ENCODE assay signal across 15 cellular contexts in the genomic region with DNA sequence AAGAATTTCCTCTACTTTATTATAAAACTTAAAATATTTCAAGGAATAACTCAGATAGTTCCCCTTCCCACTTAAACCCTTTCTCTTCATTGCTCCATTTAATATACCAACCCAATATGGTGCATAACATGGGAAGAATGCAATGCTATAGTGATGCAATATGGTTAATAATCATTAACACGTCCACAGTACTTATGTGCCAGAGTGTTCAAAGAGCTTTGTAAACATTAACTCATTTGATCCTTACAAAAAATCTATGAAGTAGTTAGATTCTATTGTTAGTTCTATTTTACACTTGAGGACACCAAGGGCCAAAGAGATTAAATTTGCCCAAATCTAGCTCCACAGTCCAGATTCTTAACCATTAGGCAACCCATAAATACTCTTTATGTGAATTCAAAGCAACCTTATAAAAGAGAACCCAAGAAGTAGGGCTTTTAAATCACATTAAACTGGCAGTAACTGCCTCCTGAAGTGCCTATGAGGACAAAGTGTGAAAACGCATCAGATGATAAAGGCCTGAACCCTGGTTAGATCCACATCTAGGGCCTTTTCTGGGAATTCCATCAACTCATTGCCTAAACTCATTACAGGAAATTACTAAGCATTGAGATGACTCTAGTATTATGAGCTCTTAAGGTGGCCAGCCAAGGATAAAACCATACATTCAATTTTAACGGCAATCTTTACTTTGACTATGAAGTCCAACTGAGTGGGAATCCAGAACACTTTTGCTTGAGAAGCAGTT.
DNase-seq lines count a peak whose midpoint lies in the region; ATAC-seq and TF ChIP-seq lines count a peak whose summit lies in the region.
"Had no signal": no experiment of that assay in that cellular context is flagged by ENCODE, and none has a peak within 500 bp of the region (broad histone marks: within the 10 kb centered on the region; RNA-seq: fewer than 3 reads in every experiment).

No MANE protein-coding gene starts in this region.

- peak; percentile 60 for ATAC-seq in left colon
- ATAC-seq: naive thymus-derived CD8-positive, alpha-beta T cell had no signal

- H3K9me3 ChIP-seq in breast epithelium: no peaks in the 10 kb centered on the region
- H3K9me3 ChIP-seq: thoracic aorta had no signal

- peaks cover 19% of the 10 kb centered on the region for H3K4me1 Mint-ChIP-seq in MCF 10A (ENCODE audit: insufficient read depth, unreplicated experiment)

- in situ Hi-C loops in astrocyte of the spinal cord (cut with HindIII; ENCODE audit: low sequenced_read_pairs): no loop called here

- DNase-seq in MCF 10A (ENCODE audit: unreplicated experiment) (peak; percentile 40), breast epithelium (ENCODE audit: low spot score in 2 of 2) (no peak), astrocyte of the spinal cord (ENCODE audit: low read depth, low spot score) (peak; percentile 50), left colon (no peak), HPDE6-E6E7 (ENCODE audit: extremely low spot score) (no peak), anterior cingulate cortex (lab: John Stamatoyannopoulos, UW) (no peak), caudate nucleus (lab: John Stamatoyannopoulos, UW) (no peak), T1000 (lab: John Stamatoyannopoulos, UW) (no peak)
- DNase-seq: activated effector memory CD4-positive, alpha-beta T cell treated with Interleukin-2 at 50 U/mL for 16 hours; DMS153; HFFc6; immature natural killer cell; naive thymus-derived CD8-positive, alpha-beta T cell had no signal

- intact Hi-C loops in MCF 10A (cut with micrococcal nuclease) (loop anchor here (5.0 to 10.0 kb wide), 2 partner anchors 253 to 354 kb away; partner anchors contain the start of gene BTC), breast epithelium (cut with DNase I; ENCODE audit: low total_unique reads) (no loop called here), left colon (cut with DNase I, micrococcal nuclease) (no loop called here)

- CTCF ChIA-PET in MCF 10A (lab: Yijun Ruan, JAX): interaction anchor here (0.5 to 9.2 kb wide), 8 partner anchors 8 to 736 kb away, joined by 3 to 171 read pairs (median 7); no protein-coding TSS in a partner anchor

- TF ChIP-seq POLR2A in breast epithelium (IDR thresholded peaks at IDR 0.05): no peak

- H3K36me3 Mint-ChIP-seq in MCF 10A (ENCODE audit: insufficient read depth, unreplicated experiment): no peaks in the 10 kb centered on the region
- H3K36me3 Mint-ChIP-seq: immature natural killer cell; naive thymus-derived CD8-positive, alpha-beta T cell had no signal

- no peaks in the 10 kb centered on the region for H3K36me3 ChIP-seq in breast epithelium
- H3K36me3 ChIP-seq: thoracic aorta had no signal

- TSS peak; percentile 23 for BruUV-seq in MCF 10A (replicated peaks; lab: Mats Ljungman, UMichigan)

- H3K27me3 Mint-ChIP-seq in MCF 10A (ENCODE audit: insufficient read depth, unreplicated experiment): no peaks in the 10 kb centered on the region

- H3K9me3 Mint-ChIP-seq in MCF 10A (ENCODE audit: unreplicated experiment): no peaks in the 10 kb centered on the region
- H3K9me3 Mint-ChIP-seq: HFFc6; immature natural killer cell; naive thymus-derived CD8-positive, alpha-beta T cell; T-helper 1 cell treated with Interleukin-12 subunit alpha and Interleukin-12 subunit beta and Interleukin-4 antibody, amounts not matched to agents 30 μg/mL and 1 μg/mL, for 36 hours had no signal

- H3K4me3 Mint-ChIP-seq in MCF 10A (ENCODE audit: unreplicated experiment): no peak overlapping the region
- H3K4me3 Mint-ChIP-seq: HFFc6; immature natural killer cell; naive thymus-derived CD8-positive, alpha-beta T cell; T-helper 1 cell treated with Interleukin-12 subunit alpha and Interleukin-12 subunit beta and Interleukin-4 antibody, amounts not matched to agents 30 μg/mL and 1 μg/mL, for 36 hours had no signal

- no peaks in the 10 kb centered on the region for H3K4me1 ChIP-seq in breast epithelium

- no peak for TF ChIP-seq CTCF in MCF 10A (IDR thresholded peaks at IDR 0.05; ENCODE audit: unreplicated experiment)
- TF ChIP-seq CTCF in breast epithelium (IDR thresholded peaks at IDR 0.05): no peak
- no peak for TF ChIP-seq CTCF in astrocyte of the spinal cord (IDR thresholded peaks at IDR 0.05; ENCODE audit: low read depth, low read length)

- H3K4me3 ChIP-seq in breast epithelium (no peak overlapping the region), astrocyte of the spinal cord (ENCODE audit: low read depth, low read length) (no peak overlapping the region)
- H3K4me3 ChIP-seq: thoracic aorta had no signal

- H3K27ac ChIP-seq in breast epithelium (no peak overlapping the region), caudate nucleus (ENCODE audit: low read depth, low read length) (no peak overlapping the region)
- H3K27ac ChIP-seq: thoracic aorta had no signal

- peak overlapping the region; percentile 69 for H3K27ac Mint-ChIP-seq in MCF 10A (ENCODE audit: low read depth, unreplicated experiment)
- H3K27ac Mint-ChIP-seq: HFFc6; immature natural killer cell; T-helper 1 cell treated with Interleukin-12 subunit alpha and Interleukin-12 subunit beta and Interleukin-4 antibody, amounts not matched to agents 30 μg/mL and 1 μg/mL, for 36 hours had no signal

- H3K27me3 ChIP-seq in breast epithelium: no peaks in the 10 kb centered on the region

- POLR2A ChIA-PET in MCF 10A (lab: Yijun Ruan, JAX): interaction anchor here (1.0 to 3.2 kb wide), 11 partner anchors 44 to 841 kb away, joined by 3 to 14 read pairs (median 4); no protein-coding TSS in a partner anchor

Comparison
In these comparisons a context has a peak if more than half of its experiments do, and no peak if none do; other contexts are left out.
1. DNase-seq: peak in MCF 10A (single experiment) and astrocyte of the spinal cord (single experiment); none in breast epithelium (0 of 2), left colon (0 of 2), HPDE6-E6E7 (single experiment), anterior cingulate cortex (0 of 58), caudate nucleus (0 of 61) and T1000 (single experiment).